In the genomic region with DNA sequence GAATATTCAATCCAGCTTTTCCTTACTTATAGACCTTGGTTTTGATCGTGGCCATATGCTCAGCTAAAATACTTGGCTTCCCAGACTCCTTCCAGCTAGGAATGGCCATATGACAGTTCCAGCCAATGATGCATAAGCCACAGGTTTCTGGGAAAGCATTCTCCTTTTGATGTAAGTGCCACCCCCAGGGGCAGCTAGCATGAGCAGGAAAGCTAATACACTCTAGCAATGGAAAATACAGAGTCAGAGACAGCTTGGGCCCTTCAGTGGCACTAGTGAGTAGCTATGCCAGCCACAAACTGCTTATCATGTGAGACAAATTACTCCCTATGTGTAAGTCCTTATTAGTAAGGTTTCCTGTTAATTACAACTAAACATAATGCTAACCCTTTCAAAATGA, we compare ENCODE assay signal across 12 cellular contexts. TPM values are rescaled to one million over a fixed set of nuclear protein-coding genes. Genes with fewer than 3 reads are reported as not detected.
DNase-seq lines count a peak whose midpoint lies in the region; ATAC-seq, FAIRE-seq and TF ChIP-seq lines count a peak whose summit lies in the region.
"Had no signal": no experiment of that assay in that cellular context is flagged by ENCODE, and none has a peak within 500 bp of the region (broad histone marks: within the 10 kb centered on the region; RNA-seq: fewer than 3 reads in every experiment).

No MANE protein-coding gene starts in this region.

- FAIRE-seq in pancreas (lab: Jason Lieb, UNC), result no peak
- FAIRE-seq: RCC 7860 had no signal

- H3K9me3 Mint-ChIP-seq in CD8-positive, alpha-beta memory T cell, result no peaks in the 10 kb centered on the region
- H3K9me3 Mint-ChIP-seq in activated naive CD4-positive, alpha-beta T cell treated with anti-CD3 and anti-CD28 coated beads, Interleukin-2, amount 50 U/mL, for 72 hours, result no peaks in the 10 kb centered on the region
- H3K9me3 Mint-ChIP-seq in natural killer cell treated with Interleukin-12 subunit alpha and Interleukin-12 subunit beta and Interleukin-15 and Interleukin-18, amount 100 ng/mL, for 72 hours, result no peaks in the 10 kb centered on the region

- H3K9ac ChIP-seq in Loucy (ENCODE audit: low read depth, low read length, poor library complexity, severe bottlenecking), result peak overlapping the region; percentile 93

- no peak for DNase-seq in CD8-positive, alpha-beta memory T cell
- DNase-seq in activated naive CD4-positive, alpha-beta T cell treated with anti-CD3 and anti-CD28 coated beads, Interleukin-2, amount 50 U/mL, for 72 hours (ENCODE audit: low spot score in 2 of 2), result no peak
- DNase-seq in natural killer cell treated with Interleukin-12 subunit alpha and Interleukin-12 subunit beta and Interleukin-15 and Interleukin-18, amount 100 ng/mL, for 72 hours (ENCODE audit: low spot score), result no peak
- DNase-seq in pancreas, result no peak
- no peak for DNase-seq in effector CD4-positive, alpha-beta T cell
- no peak for DNase-seq in coronary artery (ENCODE audit: low spot score)
- DNase-seq: EL, NCI-H1436 treated with DMSO at 0.1 percent for 48 hours had no signal

- peaks cover 0 to 23% (median 2%) of the 10 kb centered on the region in 3 donors for H3K36me3 Mint-ChIP-seq in CD8-positive, alpha-beta memory T cell
- peaks cover 4 to 47% of the 10 kb centered on the region in 2 donors for H3K36me3 Mint-ChIP-seq in activated naive CD4-positive, alpha-beta T cell treated with anti-CD3 and anti-CD28 coated beads, Interleukin-2, amount 50 U/mL, for 72 hours
- H3K36me3 Mint-ChIP-seq in natural killer cell treated with Interleukin-12 subunit alpha and Interleukin-12 subunit beta and Interleukin-15 and Interleukin-18, amount 100 ng/mL, for 72 hours, result peaks cover 6% of the 10 kb centered on the region

- H3K79me2 ChIP-seq in Loucy (ENCODE audit: insufficient read depth, low read length), result peaks cover 67% of the 10 kb centered on the region

- H3K27ac Mint-ChIP-seq in CD8-positive, alpha-beta memory T cell, result peak overlapping the region; percentile 87 to 99 (median 97)
- peak overlapping the region; percentile 72 to 91 for H3K27ac Mint-ChIP-seq in activated naive CD4-positive, alpha-beta T cell treated with anti-CD3 and anti-CD28 coated beads, Interleukin-2, amount 50 U/mL, for 72 hours
- peak overlapping the region; percentile 91 to 97 for H3K27ac Mint-ChIP-seq in natural killer cell treated with Interleukin-12 subunit alpha and Interleukin-12 subunit beta and Interleukin-15 and Interleukin-18, amount 100 ng/mL, for 72 hours

- TF ChIP-seq CTCF in Loucy (conservative IDR thresholded peaks at IDR 0.05; ENCODE audit: low read length), result no peak; the same call in none of the 2 replicates
- TF ChIP-seq CTCF in pancreas (IDR thresholded peaks at IDR 0.05), result no peak
- TF ChIP-seq CTCF in coronary artery (IDR thresholded peaks at IDR 0.05), result no peak

- no peak overlapping the region for H2AFZ ChIP-seq in Loucy (ENCODE audit: low read length)

- H3K4me1 ChIP-seq in CD8-positive, alpha-beta memory T cell (ENCODE audit: insufficient read depth, low read length), result peaks cover 97% of the 10 kb centered on the region
- H3K4me1 ChIP-seq in Loucy (ENCODE audit: insufficient read depth, low read length, poor library complexity, severe bottlenecking), result peaks cover 97% of the 10 kb centered on the region
- peaks cover 32 to 52% (median 47%) of the 10 kb centered on the region in 3 donors for H3K4me1 ChIP-seq in pancreas

- H3K36me3 ChIP-seq in CD8-positive, alpha-beta memory T cell (ENCODE audit: insufficient read depth, low read length), result no peaks in the 10 kb centered on the region
- H3K36me3 ChIP-seq in Loucy (ENCODE audit: insufficient read depth, low read length) (peaks cover 35% of the 10 kb centered on the region; the same call in 1 of the 2 replicates), pancreas (peaks cover 0 to 8% (median 0%) of the 10 kb centered on the region in 3 donors)

- intact Hi-C loops in pancreas (cut with DNase I), result no loop called here

- H3F3A ChIP-seq in Loucy (ENCODE audit: low read depth), result peaks cover 58% of the 10 kb centered on the region

- no peaks in the 10 kb centered on the region for H3K27me3 Mint-ChIP-seq in CD8-positive, alpha-beta memory T cell
- H3K27me3 Mint-ChIP-seq in natural killer cell treated with Interleukin-12 subunit alpha and Interleukin-12 subunit beta and Interleukin-15 and Interleukin-18, amount 100 ng/mL, for 72 hours, result no peaks in the 10 kb centered on the region

- CTCF ChIA-PET in CD8-positive, alpha-beta memory T cell (lab: Charles Lee), result interaction anchor here (1.0 to 4.1 kb wide), 14 partner anchors 9 to 83 kb away, joined by 3 to 38 read pairs (median 7); a partner anchor contains a TSS

- 68 to 88% methylated on average over 1 of the region's 1 CpG for WGBS in pancreas, 2 donors

- no peaks in the 10 kb centered on the region for H3K9me3 ChIP-seq in CD8-positive, alpha-beta memory T cell (ENCODE audit: low read length)
- no peaks in the 10 kb centered on the region for H3K9me3 ChIP-seq in Loucy (ENCODE audit: insufficient read depth, low read depth, low read length)
- no peaks in the 10 kb centered on the region for H3K9me3 ChIP-seq in pancreas

- H3K4me3 Mint-ChIP-seq in CD8-positive, alpha-beta memory T cell, result peak overlapping the region in 5 of 7 donors; percentile 6 to 82 (median 25)
- peak overlapping the region; percentile 89 for H3K4me3 Mint-ChIP-seq in natural killer cell treated with Interleukin-12 subunit alpha and Interleukin-12 subunit beta and Interleukin-15 and Interleukin-18, amount 100 ng/mL, for 72 hours

- ATAC-seq in activated naive CD4-positive, alpha-beta T cell treated with anti-CD3 and anti-CD28 coated beads, Interleukin-2, amount 50 U/mL, for 72 hours, result peak; percentile 13 to 43
- no peak for ATAC-seq in natural killer cell treated with Interleukin-12 subunit alpha and Interleukin-12 subunit beta and Interleukin-15 and Interleukin-18, amount 100 ng/mL, for 72 hours
- ATAC-seq in pancreas, result no peak
- no peak for ATAC-seq in GM21576 (IDR thresholded peaks at IDR 0.05; ENCODE audit: unreplicated experiment)

- no peaks in the 10 kb centered on the region for H4K20me1 ChIP-seq in Loucy (ENCODE audit: insufficient read depth, low read length, poor library complexity, severe bottlenecking)

- peak overlapping the region; percentile 81 for H3K4me2 ChIP-seq in Loucy (ENCODE audit: low read depth, low read length, poor library complexity, severe bottlenecking)

- no peaks in the 10 kb centered on the region for H3K9me2 ChIP-seq in Loucy (replicated peaks; ENCODE audit: low read depth, low read length)

- H3K27me3 ChIP-seq in CD8-positive, alpha-beta memory T cell (ENCODE audit: insufficient read depth, low read length, poor library complexity, severe bottlenecking), result no peaks in the 10 kb centered on the region
- no peaks in the 10 kb centered on the region for H3K27me3 ChIP-seq in Loucy (ENCODE audit: insufficient read depth, low read length, poor library complexity, severe bottlenecking)
- no peaks in the 10 kb centered on the region for H3K27me3 ChIP-seq in pancreas

- peak overlapping the region; percentile 26 for H3K4me3 ChIP-seq in CD8-positive, alpha-beta memory T cell (ENCODE audit: low read length)
- H3K4me3 ChIP-seq in Loucy (ENCODE audit: low read length, poor library complexity, severe bottlenecking), result peak overlapping the region; percentile 67
- H3K4me3 ChIP-seq in pancreas, result no peak overlapping the region
- no peak overlapping the region for H3K4me3 ChIP-seq in coronary artery

- POLR2A ChIA-PET in CD8-positive, alpha-beta memory T cell (lab: Charles Lee), result interaction anchor here (1.3 to 3.2 kb wide), 5 partner anchors 9 to 22 kb away, joined by 8 to 32 read pairs (median 14); no protein-coding TSS in a partner anchor

- peaks cover 98 to 100% (median 100%) of the 10 kb centered on the region in 3 donors for H3K4me1 Mint-ChIP-seq in CD8-positive, alpha-beta memory T cell
- peaks cover 69 to 94% of the 10 kb centered on the region in 2 donors for H3K4me1 Mint-ChIP-seq in natural killer cell treated with Interleukin-12 subunit alpha and Interleukin-12 subunit beta and Interleukin-15 and Interleukin-18, amount 100 ng/mL, for 72 hours (ENCODE audit: low read depth in 2 of 2)

- H3K27ac ChIP-seq in CD8-positive, alpha-beta memory T cell (ENCODE audit: low read depth, low read length), result peak overlapping the region; percentile 75
- no peak overlapping the region for H3K27ac ChIP-seq in pancreas
- H3K27ac ChIP-seq in coronary artery, result peak overlapping the region in 1 of 2 donors; percentile 15

RNA-seq across cellular contexts. Expression of a gene that starts 26.7 kb away (rescaled TPM):
- 10 to 100 TPM; 40.1 to 41.1 TPM for total RNA-seq in CD8-positive, alpha-beta memory T cell
- 26.4 TPM for polyA plus RNA-seq in CD8-positive, alpha-beta memory T cell
- 10 to 100 TPM; 55.9 to 82.2 TPM for total RNA-seq in activated naive CD4-positive, alpha-beta T cell treated with anti-CD3 and anti-CD28 coated beads, Interleukin-2, amount 50 U/mL, for 72 hours
- 10 to 100 TPM; 54.1 to 97.0 TPM for total RNA-seq in natural killer cell treated with Interleukin-12 subunit alpha and Interleukin-12 subunit beta and Interleukin-15 and Interleukin-18, amount 100 ng/mL, for 72 hours
- 10 to 100 TPM; 16.1 to 35.8 (median 27.0) TPM for total RNA-seq in pancreas
- polyA plus RNA-seq in pancreas, result 10 to 100 TPM; 13.4 to 13.8 TPM

RNA-seq across cellular contexts. Expression of a gene that starts 41.5 kb away (rescaled TPM):
- total RNA-seq in CD8-positive, alpha-beta memory T cell, result not detected
- polyA plus RNA-seq in CD8-positive, alpha-beta memory T cell, result not detected
- total RNA-seq in activated naive CD4-positive, alpha-beta T cell treated with anti-CD3 and anti-CD28 coated beads, Interleukin-2, amount 50 U/mL, for 72 hours, result not detected
- not detected for total RNA-seq in natural killer cell treated with Interleukin-12 subunit alpha and Interleukin-12 subunit beta and Interleukin-15 and Interleukin-18, amount 100 ng/mL, for 72 hours
- total RNA-seq in pancreas, result 1 to 10 TPM in 1 of 6 donors, under 1 TPM in 4, not detected in 1; 0.04 to 1.8 (median 0.14) TPM
- under 1 TPM; 0.15 to 0.19 TPM for polyA plus RNA-seq in pancreas
- total RNA-seq: dermis microvascular lymphatic vessel endothelial cell had no signal

Comparison
In these comparisons a context has a peak if more than half of its experiments do, and no peak if none do; other contexts are left out.
1. H3K4me3 ChIP-seq: peak in CD8-positive, alpha-beta memory T cell (single experiment) and Loucy (single experiment); none in pancreas (0 of 4) and coronary artery (single experiment).
2. ATAC-seq: peak in activated naive CD4-positive, alpha-beta T cell treated with anti-CD3 and anti-CD28 coated beads, Interleukin-2, amount 50 U/mL, for 72 hours (2 of 2); none in natural killer cell treated with Interleukin-12 subunit alpha and Interleukin-12 subunit beta and Interleukin-15 and Interleukin-18, amount 100 ng/mL, for 72 hours (0 of 2), pancreas (0 of 4) and GM21576 (single experiment).
3. Peak in every context shown above with its lines, with median percentiles within 50 percentile points of each other: H3K27ac Mint-ChIP-seq.